ENCODE assay signal across 8 cellular contexts in genomic region chrX:54044126-54044876, GRCh38. TPM values are rescaled to one million over a fixed set of nuclear protein-coding genes. Genes with fewer than 3 reads are reported as not detected.
DNase-seq lines count a peak whose midpoint lies in the region; ATAC-seq, FAIRE-seq and TF ChIP-seq lines count a peak whose summit lies in the region.

Gene PHF8 (minus strand): TSS chrX:54044473. CDS start chrX:54042728, 1,745 bp downstream.

- H3K4me3 Mint-ChIP-seq in activated CD4-positive, alpha-beta T cell treated with anti-CD3 and anti-CD28 coated beads, Interleukin-2, amount 10 ng/mL, durations not matched to agents 24 days and 14 days = peak within 1 kb of the TSS; percentile 93

- H3K4me3 ChIP-seq in BE2C (ENCODE audit: low read depth, low read length) = peak within 1 kb of the TSS; percentile 80

- H3K36me3 ChIP-seq in BE2C = no peaks in the 10 kb centered on the region; the same call in 1 of the 2 replicates

- no peaks in the 10 kb centered on the region for H3K9me3 Mint-ChIP-seq in activated CD4-positive, alpha-beta T cell treated with anti-CD3 and anti-CD28 coated beads, Interleukin-2, amount 10 ng/mL, durations not matched to agents 24 days and 14 days

- peaks cover 20% of the 10 kb centered on the region for H3K36me3 Mint-ChIP-seq in activated CD4-positive, alpha-beta T cell treated with anti-CD3 and anti-CD28 coated beads, Interleukin-2, amount 10 ng/mL, durations not matched to agents 24 days and 14 days (ENCODE audit: low read depth)

- no peaks in the 10 kb centered on the region; the same call in 1 of the 2 replicates for H3K4me1 ChIP-seq in BE2C

- peak; percentile 57 for FAIRE-seq in colon (lab: Jason Lieb, UNC)

- no peaks in the 10 kb centered on the region for H3K9me3 ChIP-seq in BE2C

- peak; percentile 80 for ATAC-seq in GM19351 (IDR thresholded peaks at IDR 0.05; ENCODE audit: unreplicated experiment)
- ATAC-seq in HG03520 (IDR thresholded peaks at IDR 0.05; ENCODE audit: unreplicated experiment) = peak; percentile 79

- peaks cover 16% of the 10 kb centered on the region for H3K4me1 Mint-ChIP-seq in activated CD4-positive, alpha-beta T cell treated with anti-CD3 and anti-CD28 coated beads, Interleukin-2, amount 10 ng/mL, durations not matched to agents 24 days and 14 days

- H3K27me3 Mint-ChIP-seq in activated CD4-positive, alpha-beta T cell treated with anti-CD3 and anti-CD28 coated beads, Interleukin-2, amount 10 ng/mL, durations not matched to agents 24 days and 14 days = no peaks in the 10 kb centered on the region

- peak within 1 kb of the TSS; percentile 98 for H3K27ac Mint-ChIP-seq in activated CD4-positive, alpha-beta T cell treated with anti-CD3 and anti-CD28 coated beads, Interleukin-2, amount 10 ng/mL, durations not matched to agents 24 days and 14 days

- H3K27me3 ChIP-seq in BE2C = no peaks in the 10 kb centered on the region

- TF ChIP-seq CTCF in BE2C (IDR thresholded peaks at IDR 0.05; ENCODE audit: low read depth, low read length) = no peak

- peak; percentile 94 for DNase-seq in BE2C
- DNase-seq in NCI-H526 treated with DMSO at 0.1 percent for 48 hours (lab: John Stamatoyannopoulos, UW) = peak; percentile 89
- DNase-seq in activated CD4-positive, alpha-beta T cell treated with anti-CD3 and anti-CD28 coated beads, Interleukin-2, amount 10 ng/mL, durations not matched to agents 24 days and 14 days = peak; percentile 98
- DNase-seq in kidney glomerular epithelial cell (lab: John Stamatoyannopoulos, UW) = peak; percentile 74
- DNase-seq in stimulated activated CD4-positive, alpha-beta T cell treated with anti-CD3 and anti-CD28 coated beads, Interleukin-15, amount 100 ng/mL, for 48 hours (ENCODE audit: low read depth in 2 of 2) = peak; percentile 90 to 91

- intact Hi-C loops in activated CD4-positive, alpha-beta T cell treated with anti-CD3 and anti-CD28 coated beads, Interleukin-2, amount 10 ng/mL, durations not matched to agents 24 days and 14 days (cut with micrococcal nuclease) = loop anchor here (1.0 to 10.0 kb wide), 9 partner anchors 134 to 1118 kb away; partner anchors contain the start of genes FAM120C, RIBC1, SMC1A and TSPYL2

RNA-seq across cellular contexts. Expression of gene PHF8, which starts in this region (rescaled TPM):
- 20.4 TPM for polyA plus RNA-seq in BE2C (2012; ENCODE audit: insufficient read depth, insufficient read length, low read depth)
- 50.7 and 53.4 TPM in 2 replicates for total RNA-seq in activated CD4-positive, alpha-beta T cell treated with anti-CD3 and anti-CD28 coated beads, Interleukin-2, amount 10 ng/mL, durations not matched to agents 24 days and 14 days

Comparison
In these comparisons a context has a peak if more than half of its experiments do, and no peak if none do; other contexts are left out.
1. Peak in every context shown above with its lines: DNase-seq, ATAC-seq and H3K4me3 ChIP-seq.